Comparison of ENCODE assay signal across 8 cellular contexts in genomic region chr10:50159851-50160250, GRCh38.
DNase-seq lines count a peak whose midpoint lies in the region; TF ChIP-seq lines count a peak whose summit lies in the region.
"Not testable (repeated sequence)": the region's sequence is repeated elsewhere in the genome, so short reads cannot be mapped to it uniquely, and the experiment has no call there.

No MANE protein-coding gene starts in this region.

- H3K27me3 ChIP-seq in adipocyte (replicated peaks; ENCODE audit: control insufficient read depth, insufficient read depth, low read length) = not testable (repeated sequence)

- DNase-seq in AG08396 (ENCODE audit: low spot score) = peak; percentile 9
- DNase-seq in GM04503 (ENCODE audit: low read depth) = peak; percentile 11
- DNase-seq in HT1080 (ENCODE audit: low read depth) = peak; percentile 6
- DNase-seq in MV-4-11 (lab: John Stamatoyannopoulos, UW) = peak; percentile 12
- DNase-seq in adipocyte (ENCODE audit: low read depth) = peak; percentile 16
- DNase-seq in cardiac fibroblast (ENCODE audit: low read depth in 2 of 2) = peak; percentile 39 to 60
- DNase-seq in fibroblast of mammary gland (ENCODE audit: low read depth) = peak; percentile 66
- DNase-seq in iris pigment epithelial cell (ENCODE audit: low read depth) = peak; percentile 66

- H3K9me3 ChIP-seq in adipocyte (ENCODE audit: control insufficient read depth, low read length) = not testable (repeated sequence)

- not testable (repeated sequence) for H3K36me3 ChIP-seq in adipocyte (ENCODE audit: control insufficient read depth, insufficient read depth, low read length, severe bottlenecking)

- not testable (repeated sequence) for H3K4me1 ChIP-seq in adipocyte (ENCODE audit: control insufficient read depth, insufficient read depth, low read length)

- H3K9ac ChIP-seq in adipocyte (ENCODE audit: low read length) = not testable (repeated sequence)

- not testable (repeated sequence) for TF ChIP-seq CTCF in cardiac fibroblast (IDR thresholded peaks at IDR 0.05; ENCODE audit: low read depth, low read length); fibroblast of mammary gland (conservative IDR thresholded peaks at IDR 0.05; ENCODE audit: control insufficient read depth, insufficient read depth, low read depth, low read length)

- not testable (repeated sequence) for H3K4me3 ChIP-seq in adipocyte (ENCODE audit: low read length); cardiac fibroblast (replicated peaks in 1 of 2; ENCODE audit: low read depth in 2 of 2, low read length in 2 of 2); fibroblast of mammary gland (ENCODE audit: control insufficient read depth, low read depth, low read length)

Comparison
In these comparisons a context has a peak if more than half of its experiments do, and no peak if none do; other contexts are left out.
1. DNase-seq: peak in every context shown above with its lines; median percentile 66 in fibroblast of mammary gland; 66 in iris pigment epithelial cell; 50 in cardiac fibroblast; 16 in adipocyte; 12 in MV-4-11; 11 in GM04503; 9 in AG08396; 6 in HT1080.